In genomic region chr9:6931913-6932312, GRCh38 we compare ENCODE assay signal across 8 cellular contexts.
DNase-seq lines count a peak whose midpoint lies in the region; ATAC-seq and TF ChIP-seq lines count a peak whose summit lies in the region.

No MANE protein-coding gene starts in this region.

- H3K4me1 Mint-ChIP-seq in WTC11, result peaks cover 16% of the 10 kb centered on the region

- peak overlapping the region; percentile 34 to 54 for H3K27ac ChIP-seq in right atrium auricular region
- no peak overlapping the region for H3K27ac ChIP-seq in transverse colon

- DNase-seq in Daoy (ENCODE audit: low read depth), result peak; percentile 91
- DNase-seq in WTC11 (ENCODE audit: low spot score), result no peak
- peak; percentile 66 for DNase-seq in right atrium auricular region (ENCODE audit: low spot score)
- DNase-seq in transverse colon, result peak; percentile 32
- no peak for DNase-seq in NOMO-1 treated with DMSO at 0.1 percent for 48 hours (lab: John Stamatoyannopoulos, UW; ENCODE audit: unreplicated experiment)
- no peak for DNase-seq in NCI-H1436 (lab: John Stamatoyannopoulos, UW)
- no peak for DNase-seq in NOMO-1 treated with dmso at 0.1 percent for 144 hours (lab: John Stamatoyannopoulos, UW; ENCODE audit: unreplicated experiment)

- H3K4me3 Mint-ChIP-seq in WTC11, result no peak overlapping the region

- no peaks in the 10 kb centered on the region for H3K27me3 Mint-ChIP-seq in WTC11 (ENCODE audit: low read depth)

- intact Hi-C loops in transverse colon (cut with DNase I; ENCODE audit: low total_unique reads), result loop anchor here (5.0 kb wide), 1 partner anchor 440 kb away; no protein-coding TSS in a partner anchor

- TF ChIP-seq POLR2A in transverse colon (IDR thresholded peaks at IDR 0.05), result no peak

- H3K36me3 ChIP-seq in right atrium auricular region (no peaks in the 10 kb centered on the region), transverse colon (no peaks in the 10 kb centered on the region)

- TF ChIP-seq CTCF in WTC11 (IDR thresholded peaks at IDR 0.05), result no peak
- no peak for TF ChIP-seq CTCF in right atrium auricular region (IDR thresholded peaks at IDR 0.05)
- no peak for TF ChIP-seq CTCF in transverse colon (IDR thresholded peaks at IDR 0.05)

- no peaks in the 10 kb centered on the region for H3K27me3 ChIP-seq in right atrium auricular region
- H3K27me3 ChIP-seq in transverse colon, result no peaks in the 10 kb centered on the region

- H3K9me3 Mint-ChIP-seq in WTC11, result peaks cover 9% of the 10 kb centered on the region

- H3K4me3 ChIP-seq in right atrium auricular region (no peak overlapping the region), transverse colon (no peak overlapping the region)

- TF ChIP-seq EP300 in transverse colon (IDR thresholded peaks at IDR 0.05; ENCODE audit: low read depth), result no peak

- peaks cover 0 to 21% of the 10 kb centered on the region in 2 donors for H3K4me1 ChIP-seq in right atrium auricular region
- H3K4me1 ChIP-seq in transverse colon, result peaks cover 0 to 22% (median 2%) of the 10 kb centered on the region in 4 donors

- CTCF ChIA-PET in WTC11 (lab: Charles Lee), result interaction anchor here (0.5 to 1.6 kb wide), 6 partner anchors 11 to 105 kb away, joined by 4 to 11 read pairs (median 4); no protein-coding TSS in a partner anchor

- 50 to 65% methylated on average over 1 to 4 of the region's 4 CpGs for WGBS in transverse colon (ENCODE audit: low coverage in 1 of 2), 2 donors

- POLR2A ChIA-PET in WTC11 (lab: Charles Lee), result no interaction called here

- peak overlapping the region; percentile 14; the same call in 1 of the 2 replicates for H3K27ac Mint-ChIP-seq in WTC11

- no peaks in the 10 kb centered on the region for H3K9me3 ChIP-seq in right atrium auricular region
- H3K9me3 ChIP-seq in transverse colon, result no peaks in the 10 kb centered on the region

- in situ Hi-C loops in transverse colon (cut with MboI; ENCODE audit: low pct_ligation_motif_present in 1 of 4, low pct_unique_long_range_greater_than_20kb in 1 of 4, low sequenced_read_pairs in 3 of 4), result no loop called here

- ATAC-seq in HG02798 (IDR thresholded peaks at IDR 0.05; ENCODE audit: poor library complexity, unreplicated experiment) (peak; percentile 45), WTC11 (no peak)

- peaks cover 2% of the 10 kb centered on the region; the same call in 1 of the 2 replicates for H3K36me3 Mint-ChIP-seq in WTC11

TF ChIP-seq in WTC11, 78 proteins besides CTCF, POLR2A, EP300 and RAD21:
- TF ChIP-seq ZNF671 (CRISPR knock-in tag; IDR thresholded peaks at IDR 0.05), result no peak
- TF ChIP-seq CREM (CRISPR knock-in tag; IDR thresholded peaks at IDR 0.05), result no peak
- TF ChIP-seq PREB (CRISPR knock-in tag; IDR thresholded peaks at IDR 0.05; ENCODE audit: borderline replicate concordance), result no peak
- TF ChIP-seq, protein P1, sequence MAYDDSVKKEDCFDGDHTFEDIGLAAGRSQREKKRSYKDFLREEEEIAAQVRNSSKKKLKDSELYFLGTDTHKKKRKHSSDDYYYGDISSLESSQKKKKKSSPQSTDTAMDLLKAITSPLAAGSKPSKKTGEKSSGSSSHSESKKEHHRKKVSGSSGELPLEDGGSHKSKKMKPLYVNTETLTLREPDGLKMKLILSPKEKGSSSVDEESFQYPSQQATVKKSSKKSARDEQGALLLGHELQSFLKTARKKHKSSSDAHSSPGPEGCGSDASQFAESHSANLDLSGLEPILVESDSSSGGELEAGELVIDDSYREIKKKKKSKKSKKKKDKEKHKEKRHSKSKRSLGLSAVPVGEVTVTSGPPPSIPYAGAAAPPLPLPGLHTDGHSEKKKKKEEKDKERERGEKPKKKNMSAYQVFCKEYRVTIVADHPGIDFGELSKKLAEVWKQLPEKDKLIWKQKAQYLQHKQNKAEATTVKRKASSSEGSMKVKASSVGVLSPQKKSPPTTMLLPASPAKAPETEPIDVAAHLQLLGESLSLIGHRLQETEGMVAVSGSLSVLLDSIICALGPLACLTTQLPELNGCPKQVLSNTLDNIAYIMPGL (CRISPR knock-in tag; IDR thresholded peaks at IDR 0.05), result no peak
- no peak for TF ChIP-seq NFYB (CRISPR knock-in tag; conservative IDR thresholded peaks at IDR 0.05; ENCODE audit: low read depth)
- TF ChIP-seq RORB (CRISPR knock-in tag; IDR thresholded peaks at IDR 0.05), result no peak
- TF ChIP-seq, protein P2, sequence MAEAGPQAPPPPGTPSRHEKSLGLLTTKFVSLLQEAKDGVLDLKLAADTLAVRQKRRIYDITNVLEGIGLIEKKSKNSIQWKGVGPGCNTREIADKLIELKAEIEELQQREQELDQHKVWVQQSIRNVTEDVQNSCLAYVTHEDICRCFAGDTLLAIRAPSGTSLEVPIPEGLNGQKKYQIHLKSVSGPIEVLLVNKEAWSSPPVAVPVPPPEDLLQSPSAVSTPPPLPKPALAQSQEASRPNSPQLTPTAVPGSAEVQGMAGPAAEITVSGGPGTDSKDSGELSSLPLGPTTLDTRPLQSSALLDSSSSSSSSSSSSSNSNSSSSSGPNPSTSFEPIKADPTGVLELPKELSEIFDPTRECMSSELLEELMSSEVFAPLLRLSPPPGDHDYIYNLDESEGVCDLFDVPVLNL (CRISPR knock-in tag; IDR thresholded peaks at IDR 0.05; ENCODE audit: borderline replicate concordance, low read depth), result no peak
- no peak for TF ChIP-seq ELF4 (CRISPR knock-in tag; IDR thresholded peaks at IDR 0.05; ENCODE audit: low read depth)
- TF ChIP-seq FOXP1 (CRISPR knock-in tag; IDR thresholded peaks at IDR 0.05; ENCODE audit: borderline replicate concordance), result no peak
- TF ChIP-seq ZNF396 (CRISPR knock-in tag; IDR thresholded peaks at IDR 0.05; ENCODE audit: borderline replicate concordance), result no peak
- TF ChIP-seq, protein P3, sequence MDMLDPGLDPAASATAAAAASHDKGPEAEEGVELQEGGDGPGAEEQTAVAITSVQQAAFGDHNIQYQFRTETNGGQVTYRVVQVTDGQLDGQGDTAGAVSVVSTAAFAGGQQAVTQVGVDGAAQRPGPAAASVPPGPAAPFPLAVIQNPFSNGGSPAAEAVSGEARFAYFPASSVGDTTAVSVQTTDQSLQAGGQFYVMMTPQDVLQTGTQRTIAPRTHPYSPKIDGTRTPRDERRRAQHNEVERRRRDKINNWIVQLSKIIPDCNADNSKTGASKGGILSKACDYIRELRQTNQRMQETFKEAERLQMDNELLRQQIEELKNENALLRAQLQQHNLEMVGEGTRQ (CRISPR knock-in tag; IDR thresholded peaks at IDR 0.05), result no peak
TF ChIP-seq in WTC11: peak in this region for 0.

Comparison
In these comparisons a context has a peak if more than half of its experiments do, and no peak if none do; other contexts are left out.
1. DNase-seq: peak in Daoy (single experiment), right atrium auricular region (single experiment) and transverse colon (single experiment); none in WTC11 (single experiment), NOMO-1 treated with DMSO at 0.1 percent for 48 hours (single experiment), NCI-H1436 (single experiment) and NOMO-1 treated with dmso at 0.1 percent for 144 hours (single experiment).
2. H3K27ac ChIP-seq: peak in right atrium auricular region (2 of 2); none in transverse colon (0 of 4).